Comparison of ENCODE assay signal across 8 cellular contexts in genomic region chr3:184135911-184136260, GRCh38. TPM values are rescaled to one million over a fixed set of nuclear protein-coding genes. Genes with fewer than 3 reads are reported as not detected.
DNase-seq lines count a peak whose midpoint lies in the region; ATAC-seq and TF ChIP-seq lines count a peak whose summit lies in the region.

No MANE protein-coding gene starts in this region.

- H3K4me3 ChIP-seq in SU-DHL-6 (ENCODE audit: insufficient read depth, low read length, poor library complexity, severe bottlenecking) (peak overlapping the region; percentile 84), fibroblast of the aortic adventitia (ENCODE audit: low read depth, low read length) (peak overlapping the region; percentile 97), gastrocnemius medialis (peak overlapping the region; percentile 65 to 97 (median 80))

- DNase-seq in fibroblast of the aortic adventitia (ENCODE audit: low read depth) (no peak), gastrocnemius medialis (no peak), COLO668 (lab: John Stamatoyannopoulos, UW; ENCODE audit: unreplicated experiment) (no peak)
- DNase-seq in activated CD8-positive, alpha-beta memory T cell treated with anti-CD3 and anti-CD28 coated beads, Interleukin-2, amount 50 U/mL, for 4 hours: no peak
- DNase-seq in central memory CD4-positive, alpha-beta T cell: no peak

- peak overlapping the region; percentile 83 for H3K9ac ChIP-seq in SU-DHL-6 (ENCODE audit: low read length)

- ATAC-seq in GM19397 (IDR thresholded peaks at IDR 0.05; ENCODE audit: unreplicated experiment) (peak; percentile 0), gastrocnemius medialis (no peak), HG02571 (IDR thresholded peaks at IDR 0.05; ENCODE audit: unreplicated experiment) (no peak)

- peaks cover 17% of the 10 kb centered on the region; the same call in 1 of the 2 replicates for H3F3A ChIP-seq in SU-DHL-6 (ENCODE audit: insufficient read depth)

- TF ChIP-seq CTCF in SU-DHL-6 (IDR thresholded peaks at IDR 0.05; ENCODE audit: insufficient read depth, low read length, poor library complexity, severe bottlenecking): no peak
- no peak for TF ChIP-seq CTCF in fibroblast of the aortic adventitia (IDR thresholded peaks at IDR 0.05; ENCODE audit: insufficient read depth, low read length)
- TF ChIP-seq CTCF in gastrocnemius medialis (IDR thresholded peaks at IDR 0.05 in 4 of 5, conservative IDR thresholded peaks at IDR 0.05 in 1 of 5): no peak

- no peak for TF ChIP-seq POLR2A in gastrocnemius medialis (IDR thresholded peaks at IDR 0.05)

- H4K20me1 ChIP-seq in SU-DHL-6 (ENCODE audit: low read depth, low read length): no peaks in the 10 kb centered on the region

- H3K9me3 ChIP-seq in SU-DHL-6 (ENCODE audit: insufficient read depth, low read length): no peaks in the 10 kb centered on the region
- H3K9me3 ChIP-seq in gastrocnemius medialis: no peaks in the 10 kb centered on the region

- peak overlapping the region; percentile 91 for H3K4me2 ChIP-seq in SU-DHL-6 (ENCODE audit: low read depth, low read length, poor library complexity, severe bottlenecking)

- H2AFZ ChIP-seq in SU-DHL-6 (ENCODE audit: low read depth, low read length, severe bottlenecking): no peak overlapping the region

- H3K36me3 ChIP-seq in SU-DHL-6 (ENCODE audit: low read length): peaks cover 2% of the 10 kb centered on the region; the same call in 1 of the 2 replicates
- peaks cover 0 to 29% of the 10 kb centered on the region in 2 donors for H3K36me3 ChIP-seq in gastrocnemius medialis

- intact Hi-C loops in gastrocnemius medialis (cut with DNase I; ENCODE audit: low total_unique reads): loop anchor here (1.0 to 10.0 kb wide), 5 partner anchors 39 to 851 kb away; partner anchors contain the start of genes ABCC5, ABCF3, AP2M1 and PSMD2

- no peaks in the 10 kb centered on the region for H3K9me2 ChIP-seq in SU-DHL-6 (replicated peaks; ENCODE audit: insufficient read depth, low read length)

- H3K4me1 ChIP-seq in gastrocnemius medialis: peaks cover 15 to 25% of the 10 kb centered on the region in 2 donors

- peaks cover 46% of the 10 kb centered on the region for H3K79me2 ChIP-seq in SU-DHL-6 (ENCODE audit: insufficient read depth, low read length)

- H3K27ac ChIP-seq in SU-DHL-6 (ENCODE audit: low read depth, low read length) (peak overlapping the region; percentile 70), gastrocnemius medialis (peak overlapping the region; percentile 88 to 97 (median 93))

- in situ Hi-C loops in gastrocnemius medialis (cut with MboI; ENCODE audit: low sequenced_read_pairs in 4 of 4): loop anchor here in 3 of 4 donors (10.0 to 25.0 kb wide), 3 partner anchors 49 to 249 kb away; partner anchors contain the start of genes PARL (in 3 of the 3), ABCF3 (in 2 of the 3), ALG3 (in 1 of the 3) and EEF1AKMT4 (in 1 of the 3)

- H3K27me3 ChIP-seq in SU-DHL-6 (ENCODE audit: low read length) (no peaks in the 10 kb centered on the region), gastrocnemius medialis (no peaks in the 10 kb centered on the region)

RNA-seq across cellular contexts. Expression of gene EIF2B5, which starts 0.7 kb away (rescaled TPM):
- total RNA-seq in fibroblast of the aortic adventitia (ENCODE audit: low replicate concordance) (18.4 and 28.1 TPM in 2 replicates), gastrocnemius medialis (10 to 100 TPM; 42.6 to 56.8 (median 53.4) TPM)

RNA-seq across cellular contexts. Expression of gene DVL3, which starts 19.3 kb away (rescaled TPM):
- total RNA-seq in fibroblast of the aortic adventitia (ENCODE audit: low replicate concordance): 28.2 and 66.8 TPM in 2 replicates
- total RNA-seq in gastrocnemius medialis: 10 to 100 TPM; 36.5 to 58.1 (median 48.0) TPM

RNA-seq across cellular contexts. Expression of gene AP2M1, which starts 38.8 kb away (rescaled TPM):
- 364 and 380 TPM in 2 replicates for total RNA-seq in fibroblast of the aortic adventitia (ENCODE audit: low replicate concordance)
- total RNA-seq in gastrocnemius medialis: 100 to 1,000 TPM; 110 to 132 (median 117) TPM

RNA-seq across cellular contexts. Expression of gene HTR3E, which starts 39.0 kb away (rescaled TPM):
- total RNA-seq in fibroblast of the aortic adventitia (ENCODE audit: low replicate concordance) (not detected in 2 replicates), gastrocnemius medialis (not detected)

RNA-seq across cellular contexts. Expression of gene ABCF3, which starts 50.1 kb away (rescaled TPM):
- total RNA-seq in fibroblast of the aortic adventitia (ENCODE audit: low replicate concordance) (32.4 and 49.4 TPM in 2 replicates), gastrocnemius medialis (10 to 100 TPM; 52.6 to 96.4 (median 63.2) TPM)
